In genomic region chr1:62724430-62724829, GRCh38 we compare ENCODE assay signal across 26 cellular contexts. TPM values are rescaled to one million over a fixed set of nuclear protein-coding genes. Genes with fewer than 3 reads are reported as not detected.
DNase-seq lines count a peak whose midpoint lies in the region; ATAC-seq and TF ChIP-seq lines count a peak whose summit lies in the region.
"Had no signal": no experiment of that assay in that cellular context is flagged by ENCODE, and none has a peak within 500 bp of the region (broad histone marks: within the 10 kb centered on the region; RNA-seq: fewer than 3 reads in every experiment).

No MANE protein-coding gene starts in this region.

- no peaks in the 10 kb centered on the region for H3K27me3 Mint-ChIP-seq in endodermal cell (ENCODE audit: insufficient read depth)
- H3K27me3 Mint-ChIP-seq: stimulated activated naive B cell treated with anti-CD40 and anti-IgM and Interleukin-4, amounts not matched to agents 10 μg/mL and 1 μg/mL and 100 μg/mL, for 72 hours had no signal

- H3K27me3 ChIP-seq in AG04450 (ENCODE audit: control insufficient read depth, insufficient read depth, low read length), result no peaks in the 10 kb centered on the region
- no peaks in the 10 kb centered on the region for H3K27me3 ChIP-seq in endodermal cell (ENCODE audit: control insufficient read depth, insufficient read depth, low read length, poor library complexity, severe bottlenecking)
- H3K27me3 ChIP-seq in neuronal stem cell (ENCODE audit: control insufficient read depth in 3 of 3, insufficient read depth in 3 of 3, low read depth in 1 of 3, low read length in 3 of 3), result no peaks in the 10 kb centered on the region
- H3K27me3 ChIP-seq: BLaER1, breast epithelium, colonic mucosa, esophagus muscularis mucosa had no signal

- TF ChIP-seq CTCF in AG04450 (IDR thresholded peaks at IDR 0.05; ENCODE audit: low read depth, low read length) (no peak), endodermal cell (conservative IDR thresholded peaks at IDR 0.05) (no peak)

- no peak overlapping the region for H3K23ac ChIP-seq in neuronal stem cell (ENCODE audit: low read depth, low read length, poor library complexity)

- ATAC-seq in GM19452 (IDR thresholded peaks at IDR 0.05; ENCODE audit: unreplicated experiment), result no peak
- ATAC-seq: activated T-cell treated with anti-CD3 and anti-CD28 coated beads, Interleukin-2, amount 50 U/mL, for 4 hours; effector memory CD8-positive, alpha-beta T cell; PC-3; stimulated activated naive B cell treated with anti-CD40 and anti-IgM and Interleukin-4, amounts not matched to agents 10 μg/mL and 1 μg/mL and 100 μg/mL, for 72 hours had no signal

- POLR2A ChIA-PET in AG04450 (lab: Yijun Ruan, JAX), result interaction anchor here (0.6 to 1.2 kb wide), 3 partner anchors 12 to 109 kb away, joined by 4 to 6 read pairs (median 5); no protein-coding TSS in a partner anchor

- CTCF ChIA-PET in AG04450 (lab: Charles Lee), result interaction anchor here (0.6 to 1.8 kb wide), 6 partner anchors 8 to 216 kb away, joined by 3 to 7 read pairs (median 4); no protein-coding TSS in a partner anchor

- peak overlapping the region; percentile 76 for H2AFZ ChIP-seq in neuronal stem cell (ENCODE audit: low read length)

- no peak overlapping the region for H2BK5ac ChIP-seq in neuronal stem cell (ENCODE audit: low read length)

- peak overlapping the region; percentile 6 for H2BK12ac ChIP-seq in neuronal stem cell (ENCODE audit: low read length)

- no peak overlapping the region for H3K14ac ChIP-seq in neuronal stem cell (ENCODE audit: low read length)

- no peaks in the 10 kb centered on the region for H3K36me3 Mint-ChIP-seq in endodermal cell (ENCODE audit: low read depth)
- H3K36me3 Mint-ChIP-seq: immature natural killer cell; stimulated activated naive B cell treated with anti-CD40 and anti-IgM and Interleukin-4, amounts not matched to agents 10 μg/mL and 1 μg/mL and 100 μg/mL, for 72 hours had no signal

- H3K79me1 ChIP-seq in neuronal stem cell (ENCODE audit: low read depth, low read length), result no peaks in the 10 kb centered on the region

- H4K8ac ChIP-seq in neuronal stem cell (ENCODE audit: low read depth, low read length), result no peak overlapping the region

- H3K27ac ChIP-seq in AG04450 (ENCODE audit: low read depth, low read length), result peak overlapping the region; percentile 79
- H3K27ac ChIP-seq in endodermal cell (ENCODE audit: low read depth, low read length), result no peak overlapping the region
- no peak overlapping the region for H3K27ac ChIP-seq in neuronal stem cell (replicated peaks; ENCODE audit: low read length)
- H3K27ac ChIP-seq: BLaER1 had no signal

- H3K36me3 ChIP-seq in endodermal cell (ENCODE audit: control insufficient read depth, insufficient read depth, low read length) (no peaks in the 10 kb centered on the region), neuronal stem cell (replicated peaks in 1 of 2; ENCODE audit: control insufficient read depth in 2 of 2, insufficient read depth in 2 of 2, low read length in 2 of 2) (no peaks in the 10 kb centered on the region)
- H3K36me3 ChIP-seq: BLaER1, breast epithelium, colonic mucosa, esophagus muscularis mucosa had no signal

- no peak overlapping the region for H3K9ac ChIP-seq in endodermal cell (ENCODE audit: extremely low read depth, low read length, poor library complexity, severe bottlenecking)
- H3K9ac ChIP-seq in neuronal stem cell (ENCODE audit: low read depth, low read length, poor library complexity), result no peak overlapping the region
- H3K9ac ChIP-seq: BLaER1 had no signal

- H2AK5ac ChIP-seq in neuronal stem cell (ENCODE audit: low read depth, low read length), result peak overlapping the region; percentile 86

- no peak for TF ChIP-seq POLR2A in erythroblast (IDR thresholded peaks at IDR 0.05; ENCODE audit: low read length)

- no peak overlapping the region for H2BK120ac ChIP-seq in neuronal stem cell (ENCODE audit: low read depth, low read length)

- no peak overlapping the region for H2BK15ac ChIP-seq in neuronal stem cell (ENCODE audit: low read length)

- H3K18ac ChIP-seq in neuronal stem cell (ENCODE audit: low read length), result no peak overlapping the region

- no peak overlapping the region for H3K4me3 ChIP-seq in AG04450 (ENCODE audit: low read depth, low read length)
- H3K4me3 ChIP-seq in endodermal cell (ENCODE audit: low read length), result no peak overlapping the region
- H3K4me3 ChIP-seq in neuronal stem cell (ENCODE audit: low read length in 2 of 2), result no peak overlapping the region
- H3K4me3 ChIP-seq: BLaER1, colonic mucosa had no signal

- WGBS in endodermal cell (ENCODE audit: insufficient coverage in 1 of 2, insufficient read length in 1 of 2), 2 experiments, result 93 to 100% methylated on average over 3 of the region's 3 CpGs
- no CpG with 5 or more reads among the region's 3 CpGs for WGBS in neuronal stem cell (ENCODE audit: extremely low coverage in 2 of 2, insufficient read length in 2 of 2, insufficient replicate concordance in 1 of 2), 2 donors

- no peak overlapping the region for H3K4me2 ChIP-seq in neuronal stem cell (ENCODE audit: insufficient read depth, low read length, poor library complexity, severe bottlenecking)
- H3K4me2 ChIP-seq: BLaER1 had no signal

- DNase-seq in AG04450 (ENCODE audit: low read depth, low spot score) (no peak), RPMI7951 (ENCODE audit: low read depth) (peak; percentile 35), endodermal cell (no peak), neuronal stem cell (ENCODE audit: low spot score) (no peak), ureter (ENCODE audit: low spot score) (no peak), erythroblast (lab: John Stamatoyannopoulos, UW) (no peak), NCI-H128 (lab: John Stamatoyannopoulos, UW; ENCODE audit: unreplicated experiment) (no peak)
- DNase-seq: activated CD4-positive, alpha-beta T cell treated with anti-CD3 and anti-CD28 coated beads, Interleukin-2, amount 10 ng/mL, durations not matched to agents 7 days and 5 days; activated naive CD4-positive, alpha-beta T cell treated with Interleukin-2 at 50 U/mL for 16 hours; activated T-cell treated with anti-CD3 and anti-CD28 coated beads, Interleukin-2, amount 50 U/mL, for 4 hours; colonic mucosa; DMS79; effector memory CD8-positive, alpha-beta T cell; GOT3; immature natural killer cell; NCI-H1048; NCI-H1694 treated with DMSO at 0.1 percent for 48 hours; PC-3; Right ventricle myocardium superior; stimulated activated CD4-positive, alpha-beta T cell treated with anti-CD3 and anti-CD28 coated beads, Interleukin-4, amount 100 ng/mL, for 4 hours; stimulated activated naive B cell treated with anti-CD40 and anti-IgM and Interleukin-4, amounts not matched to agents 10 μg/mL and 1 μg/mL and 100 μg/mL, for 72 hours; T-helper 9 cell had no signal

- H3K4me1 Mint-ChIP-seq in endodermal cell, result peaks cover 44% of the 10 kb centered on the region
- H3K4me1 Mint-ChIP-seq: immature natural killer cell had no signal

- H4K91ac ChIP-seq in neuronal stem cell (ENCODE audit: low read depth, low read length, poor library complexity), result peak overlapping the region; percentile 72

- H3K9me3 Mint-ChIP-seq in endodermal cell, result no peaks in the 10 kb centered on the region
- H3K9me3 Mint-ChIP-seq: activated CD4-positive, alpha-beta T cell treated with anti-CD3 and anti-CD28 coated beads, Interleukin-2, amount 10 ng/mL, durations not matched to agents 7 days and 5 days; activated T-cell treated with anti-CD3 and anti-CD28 coated beads, Interleukin-2, amount 50 U/mL, for 4 hours; effector memory CD8-positive, alpha-beta T cell; stimulated activated naive B cell treated with anti-CD40 and anti-IgM and Interleukin-4, amounts not matched to agents 10 μg/mL and 1 μg/mL and 100 μg/mL, for 72 hours had no signal

- H3K4me1 ChIP-seq in endodermal cell (ENCODE audit: control insufficient read depth, insufficient read depth, low read length) (peaks cover 13% of the 10 kb centered on the region), neuronal stem cell (ENCODE audit: control insufficient read depth in 2 of 2, insufficient read depth in 1 of 2, low read depth in 1 of 2, low read length in 2 of 2) (peaks cover 14 to 21% of the 10 kb centered on the region in 2 donors)
- H3K4me1 ChIP-seq: breast epithelium had no signal

- no peaks in the 10 kb centered on the region for H3K9me3 ChIP-seq in AG04450 (ENCODE audit: control insufficient read depth, insufficient read depth, low read length)
- H3K9me3 ChIP-seq in endodermal cell (ENCODE audit: control insufficient read depth, low read length), result no peaks in the 10 kb centered on the region
- no peaks in the 10 kb centered on the region for H3K9me3 ChIP-seq in neuronal stem cell (replicated peaks in 1 of 2; ENCODE audit: control insufficient read depth in 2 of 2, insufficient read depth in 1 of 2, low read depth in 1 of 2, low read length in 2 of 2)
- H3K9me3 ChIP-seq: BLaER1, breast epithelium, colonic mucosa, esophagus muscularis mucosa had no signal

- no peak overlapping the region for H3K4me3 Mint-ChIP-seq in endodermal cell
- H3K4me3 Mint-ChIP-seq: activated CD4-positive, alpha-beta T cell treated with anti-CD3 and anti-CD28 coated beads, Interleukin-2, amount 10 ng/mL, durations not matched to agents 7 days and 5 days; activated T-cell treated with anti-CD3 and anti-CD28 coated beads, Interleukin-2, amount 50 U/mL, for 4 hours; effector memory CD8-positive, alpha-beta T cell; immature natural killer cell had no signal

- no peak overlapping the region for H3K4ac ChIP-seq in neuronal stem cell (ENCODE audit: low read length)

- H3K27ac Mint-ChIP-seq in endodermal cell, result peak overlapping the region; percentile 78
- H3K27ac Mint-ChIP-seq: activated CD4-positive, alpha-beta T cell treated with anti-CD3 and anti-CD28 coated beads, Interleukin-2, amount 10 ng/mL, durations not matched to agents 7 days and 5 days; effector memory CD8-positive, alpha-beta T cell; immature natural killer cell had no signal

RNA-seq across cellular contexts. Expression of gene DOCK7, which starts 36.2 kb away (rescaled TPM):
- 79.6 and 111 TPM in 2 replicates for polyA plus RNA-seq in AG04450 (2011; rRNA removed)
- 119 and 179 TPM in 2 replicates for polyA minus RNA-seq in AG04450 (2011; rRNA and poly(A)+ RNA removed)
- total RNA-seq in RPMI7951 (2014; rRNA removed; shearing (Covaris generic)), result 78.5 and 102 TPM in 2 replicates
- 10 to 100 TPM; 66.8 to 72.8 TPM for total RNA-seq in endodermal cell
- 49.4 TPM for polyA plus RNA-seq in endodermal cell (2013, experiment 1 of 2)
- 51.3 TPM for polyA plus RNA-seq in endodermal cell (2013, experiment 2 of 2)
- polyA plus RNA-seq in neuronal stem cell (2013, experiment 1 of 2), result 28.6 TPM
- polyA plus RNA-seq in neuronal stem cell (2013, experiment 2 of 2), result 27.6 TPM
- total RNA-seq in ureter, result 61.4 TPM

RNA-seq across cellular contexts. Expression of gene ATG4C, which starts 59.5 kb away (rescaled TPM):
- polyA plus RNA-seq in AG04450 (2011; rRNA removed), result 7.5 and 12.0 TPM in 2 replicates
- 4.1 and 6.7 TPM in 2 replicates for polyA minus RNA-seq in AG04450 (2011; rRNA and poly(A)+ RNA removed)
- total RNA-seq in RPMI7951 (2014; rRNA removed; shearing (Covaris generic)), result 12.3 and 16.0 TPM in 2 replicates
- 10 to 100 TPM; 23.8 to 32.8 TPM for total RNA-seq in endodermal cell
- polyA plus RNA-seq in endodermal cell (2013, experiment 1 of 2), result 17.1 TPM
- 13.0 TPM for polyA plus RNA-seq in endodermal cell (2013, experiment 2 of 2)
- 10.6 TPM for polyA plus RNA-seq in neuronal stem cell (2013, experiment 1 of 2)
- 10.6 TPM for polyA plus RNA-seq in neuronal stem cell (2013, experiment 2 of 2)
- 6.5 TPM for total RNA-seq in ureter
